Comparison of ENCODE assay signal across 12 cellular contexts in the genomic region with DNA sequence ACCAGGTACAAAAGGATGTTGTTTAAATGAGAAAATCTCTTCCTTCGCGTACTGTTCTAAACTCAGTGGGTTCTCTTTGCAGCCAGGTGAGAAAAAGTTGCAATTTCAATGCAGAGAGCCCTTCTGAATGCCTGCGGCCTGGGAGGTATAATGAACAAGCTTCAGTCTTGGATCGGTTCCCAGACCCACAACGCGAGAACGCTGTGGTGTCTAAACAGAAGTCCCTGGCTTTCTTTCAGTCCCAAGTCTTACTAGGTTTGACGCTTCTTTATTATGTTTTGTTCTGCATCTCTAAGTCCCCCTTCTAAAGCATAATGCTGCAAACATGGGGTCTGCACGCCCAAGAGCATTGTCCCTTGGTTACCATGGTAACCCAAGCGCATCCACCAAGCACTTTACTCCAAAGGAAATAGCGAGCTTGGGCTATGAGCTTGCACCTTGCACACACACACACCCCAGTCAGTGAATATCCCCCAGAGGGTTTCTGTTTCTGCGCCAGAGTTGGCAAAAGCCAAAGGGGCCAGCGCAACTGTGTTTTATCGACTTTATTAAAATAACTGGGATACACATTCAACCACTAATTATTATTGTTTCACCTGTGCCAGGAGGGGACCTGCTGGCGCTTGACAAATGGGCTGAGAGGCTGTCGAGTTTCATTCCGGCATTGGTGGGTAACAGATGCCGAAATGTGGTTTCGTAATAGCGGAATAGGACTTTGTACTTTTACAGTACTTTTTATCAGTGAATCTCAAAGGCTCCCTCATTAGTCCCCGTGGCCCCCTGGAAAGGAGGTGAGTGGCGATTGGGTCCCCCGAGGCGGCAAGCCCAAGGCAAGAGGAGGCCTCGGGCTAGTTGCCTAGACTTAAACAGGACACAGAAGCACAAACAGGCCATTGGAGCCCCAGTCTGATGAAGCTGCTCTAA.
DNase-seq lines count a peak whose midpoint lies in the region; ATAC-seq and TF ChIP-seq lines count a peak whose summit lies in the region.
"Had no signal": no experiment of that assay in that cellular context is flagged by ENCODE, and none has a peak within 500 bp of the region (broad histone marks: within the 10 kb centered on the region; RNA-seq: fewer than 3 reads in every experiment).

No MANE protein-coding gene starts in this region.

- peak overlapping the region in 2 of 3 experiments; percentile 20 to 24; a peak in 2 of 7 replicates for H3K27ac Mint-ChIP-seq in H9
- no peak overlapping the region for H3K27ac Mint-ChIP-seq in natural killer cell
- H3K27ac Mint-ChIP-seq: activated CD4-positive, alpha-beta memory T cell treated with anti-CD3 and anti-CD28 coated beads for 36 hours had no signal

- H4K8ac ChIP-seq in H9 (replicated peaks; ENCODE audit: insufficient read length, low read depth, low read length) = no peak overlapping the region

- no peak overlapping the region for H3K4me2 ChIP-seq in H9 (ENCODE audit: insufficient read depth, insufficient read length, low read length)

- H3K27me3 ChIP-seq in H9 (ENCODE audit: insufficient read depth, low read length) = no peaks in the 10 kb centered on the region
- no peaks in the 10 kb centered on the region for H3K27me3 ChIP-seq in rectal smooth muscle tissue (ENCODE audit: control insufficient read depth, insufficient read depth, low read length)

- no peak overlapping the region for H3K18ac ChIP-seq in H9 (ENCODE audit: insufficient read length, low read depth, low read length)

- no peaks in the 10 kb centered on the region for H3K23me2 ChIP-seq in H9 (ENCODE audit: insufficient read length, low read depth, low read length, poor library complexity, severe bottlenecking)

- H3K14ac ChIP-seq in H9 (ENCODE audit: insufficient read depth, low read length) = no peak overlapping the region

- H4K91ac ChIP-seq in H9 (ENCODE audit: insufficient read length, low read depth, low read length) = no peak overlapping the region

- H3K4me3 ChIP-seq in epithelial cell of esophagus (ENCODE audit: low read length) (no peak overlapping the region), rectal smooth muscle tissue (ENCODE audit: low read length) (no peak overlapping the region)

- H4K20me1 ChIP-seq in H9 (ENCODE audit: control insufficient read depth, insufficient read depth, insufficient read length) = no peaks in the 10 kb centered on the region

- TF ChIP-seq CTCF in H9 (conservative IDR thresholded peaks at IDR 0.05) = no peak
- TF ChIP-seq CTCF in epithelial cell of esophagus (IDR thresholded peaks at IDR 0.05; ENCODE audit: insufficient read depth, low read depth, low read length, missing control alignments) = no peak
- no peak for TF ChIP-seq CTCF in natural killer cell (IDR thresholded peaks at IDR 0.05)

- H3K9ac ChIP-seq in H9 (ENCODE audit: extremely low read depth, insufficient read length, low read length) = no peak overlapping the region
- H3K9ac ChIP-seq in rectal smooth muscle tissue (ENCODE audit: low read length) = no peak overlapping the region

- H3K79me2 ChIP-seq in H9 (ENCODE audit: insufficient read depth, low read length) = no peaks in the 10 kb centered on the region

- H3K27ac ChIP-seq in H9 (ENCODE audit: insufficient read length, low read depth, low read length) = no peak overlapping the region
- peak overlapping the region; percentile 71 for H3K27ac ChIP-seq in rectal smooth muscle tissue (ENCODE audit: low read depth, low read length)

- H2AFZ ChIP-seq in H9 (ENCODE audit: low read length) = no peak overlapping the region

- H3K4me1 ChIP-seq in H9 (ENCODE audit: insufficient read depth, low read length) (no peaks in the 10 kb centered on the region), rectal smooth muscle tissue (ENCODE audit: control insufficient read depth, insufficient read depth, low read length) (peaks cover 25% of the 10 kb centered on the region)

- ATAC-seq in GM18861 (IDR thresholded peaks at IDR 0.05; ENCODE audit: unreplicated experiment) (no peak), natural killer cell (no peak)

- H3K36me3 Mint-ChIP-seq in H9 (ENCODE audit: insufficient read depth in 1 of 3, low read depth in 3 of 3) = no peaks in the 10 kb centered on the region
- H3K36me3 Mint-ChIP-seq in natural killer cell = no peaks in the 10 kb centered on the region
- H3K36me3 Mint-ChIP-seq: activated CD4-positive, alpha-beta memory T cell treated with anti-CD3 and anti-CD28 coated beads for 36 hours had no signal

- H3K56ac ChIP-seq in H9 (ENCODE audit: insufficient read length, low read depth, low read length) = no peak overlapping the region

- H4K5ac ChIP-seq in H9 (ENCODE audit: insufficient read length, low read depth, low read length) = no peak overlapping the region

- H3K9me3 ChIP-seq in H9 (ENCODE audit: control insufficient read depth, low read depth, low read length) = no peaks in the 10 kb centered on the region

- no peak overlapping the region for H3T11ph ChIP-seq in H9 (ENCODE audit: low read length)

- no peak overlapping the region for H2BK12ac ChIP-seq in H9 (ENCODE audit: insufficient read length, low read depth, low read length)

- intact Hi-C loops in natural killer cell (cut with micrococcal nuclease) = no loop called here

- peaks cover 5% of the 10 kb centered on the region in 2 experiments; a peak in 1 of 4 replicates for H3K4me1 Mint-ChIP-seq in H9
- H3K4me1 Mint-ChIP-seq in natural killer cell = peaks cover 0 to 8% of the 10 kb centered on the region in 2 donors

- H3K23ac ChIP-seq in H9 (ENCODE audit: insufficient read length, low read depth, low read length) = no peak overlapping the region

- H2BK120ac ChIP-seq in H9 (ENCODE audit: low read depth, low read length, poor library complexity, severe bottlenecking) = no peak overlapping the region

- H3K4me3 Mint-ChIP-seq in H9 = no peak overlapping the region
- no peak overlapping the region for H3K4me3 Mint-ChIP-seq in natural killer cell
- H3K4me3 Mint-ChIP-seq: activated CD4-positive, alpha-beta memory T cell treated with anti-CD3 and anti-CD28 coated beads for 36 hours had no signal

- H2BK15ac ChIP-seq in H9 (ENCODE audit: low read depth, low read length) = no peak overlapping the region

- peaks cover 0 to 3% of the 10 kb centered on the region in 2 experiments; a peak in 1 of 5 replicates for H3K9me3 Mint-ChIP-seq in H9
- no peaks in the 10 kb centered on the region for H3K9me3 Mint-ChIP-seq in natural killer cell
- H3K9me3 Mint-ChIP-seq: activated CD4-positive, alpha-beta memory T cell treated with anti-CD3 and anti-CD28 coated beads for 36 hours had no signal

- H2BK5ac ChIP-seq in H9 (ENCODE audit: insufficient read length, low read length) = no peak overlapping the region

- H3K27me3 Mint-ChIP-seq in H9 (ENCODE audit: low read depth) (no peaks in the 10 kb centered on the region; the same call in 1 of the 2 replicates), natural killer cell (ENCODE audit: low read depth in 2 of 2) (peaks cover 9 to 32% of the 10 kb centered on the region in 2 donors)

- no peaks in the 10 kb centered on the region for H3K36me3 ChIP-seq in rectal smooth muscle tissue (ENCODE audit: control insufficient read depth, insufficient read depth, low read length)

- H3K79me1 ChIP-seq in H9 (ENCODE audit: insufficient read depth, low read depth, low read length, poor library complexity, severe bottlenecking) = no peaks in the 10 kb centered on the region

- DNase-seq in H9 (no peak), NCI-H69 (lab: John Stamatoyannopoulos, UW) (peak; percentile 91), epithelial cell of esophagus (ENCODE audit: low read depth) (peak; percentile 80), natural killer cell (no peak), HuH-7.5 (ENCODE audit: low spot score) (no peak), AG20443 (ENCODE audit: low spot score) (no peak)
- DNase-seq: activated CD4-positive, alpha-beta memory T cell treated with anti-CD3 and anti-CD28 coated beads for 36 hours; amniotic stem cell; foreskin melanocyte; Right ventricle myocardium superior had no signal

- no peak overlapping the region for H2BK20ac ChIP-seq in H9 (ENCODE audit: low read depth, low read length, poor library complexity, severe bottlenecking)

- H2AK5ac ChIP-seq in H9 (ENCODE audit: insufficient read length, low read length) = no peak overlapping the region

- WGBS in H9 (ENCODE audit: extremely low coverage, insufficient read length, low lambda C conversion rate) = no CpG with 5 or more reads among the region's 25 CpGs

- no peak overlapping the region for H3K4ac ChIP-seq in H9 (ENCODE audit: low read depth, low read length)

Comparison
In these comparisons a context has a peak if more than half of its experiments do, and no peak if none do; other contexts are left out.
1. DNase-seq: peak in NCI-H69 (single experiment) and epithelial cell of esophagus (single experiment); none in H9 (single experiment), natural killer cell (single experiment), HuH-7.5 (single experiment) and AG20443 (single experiment).
2. H3K27ac Mint-ChIP-seq: peak in H9 (2 of 3); none in natural killer cell (0 of 2).